Comparison of ENCODE assay signal across 15 cellular contexts in the genomic region with DNA sequence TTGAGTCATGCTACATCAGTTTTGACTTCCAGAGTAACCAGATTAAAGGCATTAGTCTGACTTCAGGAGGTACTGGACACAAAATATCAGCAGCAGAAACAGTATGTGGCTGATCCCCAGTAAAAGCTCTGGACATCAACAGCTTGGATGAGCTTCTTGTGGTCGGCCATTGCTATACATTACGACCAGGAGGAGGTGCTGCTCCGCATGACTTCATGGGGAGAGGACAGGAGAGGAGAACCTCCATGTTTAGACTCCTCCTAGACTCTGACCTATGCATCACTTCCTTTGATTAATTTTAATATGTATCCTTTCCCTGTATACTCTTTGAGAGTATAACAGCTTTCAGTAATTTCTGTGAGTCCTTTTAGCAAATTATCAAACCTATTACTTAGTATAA.
DNase-seq lines count a peak whose midpoint lies in the region; ATAC-seq and TF ChIP-seq lines count a peak whose summit lies in the region.
"Had no signal": no experiment of that assay in that cellular context is flagged by ENCODE, and none has a peak within 500 bp of the region (broad histone marks: within the 10 kb centered on the region; RNA-seq: fewer than 3 reads in every experiment).

No MANE protein-coding gene starts in this region.

- H3K4me3 ChIP-seq in PC-3 (ENCODE audit: low read length) (no peak overlapping the region), lower leg skin (ENCODE audit: low read depth, poor library complexity, severe bottlenecking) (no peak overlapping the region)
- no peak overlapping the region for H3K4me3 ChIP-seq in naive thymus-derived CD4-positive, alpha-beta T cell (ENCODE audit: low read length)
- H3K4me3 ChIP-seq: body of pancreas, gastroesophageal sphincter had no signal

- POLR2A ChIA-PET in PC-3 (lab: Charles Lee; ENCODE audit: unreplicated experiment) = no interaction called here
- POLR2A ChIA-PET in naive thymus-derived CD4-positive, alpha-beta T cell (lab: Charles Lee) = no interaction called here

- H2AFZ ChIP-seq in PC-3 (ENCODE audit: low read length) = no peak overlapping the region

- CTCF ChIA-PET in PC-3 (lab: Charles Lee) = interaction anchor here (0.5 to 0.9 kb wide), 2 partner anchors 13 to 64 kb away, joined by 3 to 4 read pairs; no protein-coding TSS in a partner anchor
- CTCF ChIA-PET in naive thymus-derived CD4-positive, alpha-beta T cell (lab: Charles Lee) = no interaction called here

- H3K36me3 ChIP-seq in PC-3 (ENCODE audit: low read depth, low read length) = no peaks in the 10 kb centered on the region
- no peaks in the 10 kb centered on the region for H3K36me3 ChIP-seq in naive thymus-derived CD4-positive, alpha-beta T cell (ENCODE audit: control insufficient read depth in 2 of 3, insufficient read depth in 3 of 3, low read length in 3 of 3)
- H3K36me3 ChIP-seq: gastroesophageal sphincter had no signal

- no peak overlapping the region for H3K4me3 Mint-ChIP-seq in naive thymus-derived CD4-positive, alpha-beta T cell
- H3K4me3 Mint-ChIP-seq: nephron had no signal

- no peaks in the 10 kb centered on the region for H3K79me2 ChIP-seq in PC-3 (ENCODE audit: low read length)

- peaks cover 0 to 3% (median 0%) of the 10 kb centered on the region in 11 donors for H3K9me3 Mint-ChIP-seq in naive thymus-derived CD4-positive, alpha-beta T cell
- H3K9me3 Mint-ChIP-seq: nephron had no signal

- H4K20me1 ChIP-seq in PC-3 (ENCODE audit: low read length) = no peaks in the 10 kb centered on the region

- H3F3A ChIP-seq in PC-3 (ENCODE audit: low read length, unreplicated experiment) = no peaks in the 10 kb centered on the region

- WGBS in lower leg skin, 2 donors = 85 to 94% methylated on average over 3 of the region's 3 CpGs

- intact Hi-C loops in PC-3 (cut with micrococcal nuclease) = loop anchor here (1.0 to 5.0 kb wide), 2 partner anchors 67 to 92 kb away; no protein-coding TSS in a partner anchor
- intact Hi-C loops in lower leg skin (cut with DNase I; ENCODE audit: low total_unique reads) = no loop called here
- intact Hi-C loops in naive thymus-derived CD4-positive, alpha-beta T cell (cut with micrococcal nuclease) = no loop called here

- H3K4me1 ChIP-seq in PC-3 (ENCODE audit: insufficient read depth, low read length) = peaks cover 10% of the 10 kb centered on the region
- H3K4me1 ChIP-seq in naive thymus-derived CD4-positive, alpha-beta T cell (ENCODE audit: control insufficient read depth in 2 of 2, insufficient read depth in 2 of 2, low read length in 2 of 2) = no peaks in the 10 kb centered on the region
- H3K4me1 ChIP-seq: body of pancreas, gastroesophageal sphincter had no signal

- H3K9me3 ChIP-seq in PC-3 (ENCODE audit: low read length) = no peaks in the 10 kb centered on the region
- H3K9me3 ChIP-seq in naive thymus-derived CD4-positive, alpha-beta T cell (ENCODE audit: control insufficient read depth in 2 of 3, low read length in 3 of 3) = no peaks in the 10 kb centered on the region
- H3K9me3 ChIP-seq: body of pancreas, gastroesophageal sphincter had no signal

- peak; percentile 52 for TF ChIP-seq CTCF in PC-3 (conservative IDR thresholded peaks at IDR 0.05; ENCODE audit: low read depth, low read length)
- TF ChIP-seq CTCF in lower leg skin (IDR thresholded peaks at IDR 0.05) = no peak

- peaks cover 2 to 19% (median 5%) of the 10 kb centered on the region in 5 donors for H3K27me3 Mint-ChIP-seq in naive thymus-derived CD4-positive, alpha-beta T cell

- H3K4me1 Mint-ChIP-seq in naive thymus-derived CD4-positive, alpha-beta T cell = no peaks in the 10 kb centered on the region
- H3K4me1 Mint-ChIP-seq: nephron had no signal

- ATAC-seq in HG02759 (IDR thresholded peaks at IDR 0.05; ENCODE audit: unreplicated experiment) (peak; percentile 65), PC-3 (peak; percentile 33; the same call in 1 of the 2 replicates)
- no peak for ATAC-seq in naive thymus-derived CD4-positive, alpha-beta T cell
- ATAC-seq: body of pancreas, gastroesophageal sphincter had no signal

- TF ChIP-seq POLR2A in lower leg skin (IDR thresholded peaks at IDR 0.05) = no peak

- no peak overlapping the region for H3K4me2 ChIP-seq in PC-3 (ENCODE audit: low read length)

- H3K27ac ChIP-seq in PC-3 (ENCODE audit: low read length) = no peak overlapping the region
- H3K27ac ChIP-seq in naive thymus-derived CD4-positive, alpha-beta T cell (ENCODE audit: low read depth, low read length) = no peak overlapping the region
- H3K27ac ChIP-seq: body of pancreas, gastroesophageal sphincter had no signal

- no peak overlapping the region for H3K9ac ChIP-seq in PC-3 (ENCODE audit: low read length)

- DNase-seq in NCI-H82 (lab: John Stamatoyannopoulos, UW) (peak; percentile 29), NCI-H82 treated with DMSO at 0.1 percent for 48 hours (lab: John Stamatoyannopoulos, UW; ENCODE audit: unreplicated experiment) (no peak), PC-3 (peak; percentile 32), lower leg skin (ENCODE audit: low spot score in 2 of 2) (no peak), NCI-H1092 (lab: John Stamatoyannopoulos, UW) (no peak), hypothalamus (lab: John Stamatoyannopoulos, UW) (no peak)
- no peak for DNase-seq in naive thymus-derived CD4-positive, alpha-beta T cell
- DNase-seq: activated CD4-positive, alpha-beta T cell treated with anti-CD3 and anti-CD28 coated beads, Interleukin-2, amount 50 U/mL, for 1 hour; body of pancreas; COR-L47; Kasumi-1; NCI-H2081 had no signal

- no peak overlapping the region for H3K27ac Mint-ChIP-seq in naive thymus-derived CD4-positive, alpha-beta T cell
- H3K27ac Mint-ChIP-seq: nephron had no signal

- H3K27me3 ChIP-seq in PC-3 (ENCODE audit: low read length) = no peaks in the 10 kb centered on the region
- no peaks in the 10 kb centered on the region for H3K27me3 ChIP-seq in naive thymus-derived CD4-positive, alpha-beta T cell (ENCODE audit: control insufficient read depth in 2 of 2, insufficient read depth in 2 of 2, low read length in 2 of 2)
- H3K27me3 ChIP-seq: body of pancreas, gastroesophageal sphincter had no signal

- no TSS peak for BruUV-seq in PC-3 (replicated peaks; lab: Mats Ljungman, UMichigan)

- H3K36me3 Mint-ChIP-seq in naive thymus-derived CD4-positive, alpha-beta T cell = no peaks in the 10 kb centered on the region

- no peaks in the 10 kb centered on the region for H3K9me2 ChIP-seq in PC-3 (replicated peaks; ENCODE audit: low read length)

Comparison
In these comparisons a context has a peak if more than half of its experiments do, and no peak if none do; other contexts are left out.
1. DNase-seq: peak in NCI-H82 (single experiment) and PC-3 (single experiment); none in NCI-H82 treated with DMSO at 0.1 percent for 48 hours (single experiment), lower leg skin (0 of 2), NCI-H1092 (single experiment), naive thymus-derived CD4-positive, alpha-beta T cell (0 of 9) and hypothalamus (0 of 51).